In the genomic region with DNA sequence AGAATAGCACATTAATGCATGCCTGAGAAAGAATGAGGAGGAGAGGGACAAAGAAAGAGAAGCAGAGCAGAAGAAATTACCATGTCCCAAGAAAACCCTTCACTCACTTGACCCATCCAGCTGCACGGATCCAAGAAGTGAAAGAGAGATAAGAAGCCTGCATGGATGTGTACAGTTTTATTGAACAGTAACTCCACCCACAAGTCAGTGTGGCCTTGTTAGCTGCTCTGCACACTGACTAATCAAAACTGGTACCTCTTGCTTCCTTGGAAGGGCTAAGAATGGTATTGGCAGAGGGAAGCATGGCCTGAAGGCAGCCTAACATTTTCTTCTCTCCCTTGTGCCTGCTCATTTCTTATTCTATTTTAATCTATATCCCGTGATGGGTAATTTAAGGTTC, we compare ENCODE assay signal across 22 cellular contexts.
"Had no signal": no experiment of that assay in that cellular context is flagged by ENCODE, and none has a peak within 500 bp of the region (broad histone marks: within the 10 kb centered on the region; RNA-seq: fewer than 3 reads in every experiment).

No MANE protein-coding gene starts in this region.

- H3K36me3 ChIP-seq: heart left ventricle, sigmoid colon, spleen, thoracic aorta, upper lobe of left lung had no signal

- H3K4me3 ChIP-seq: heart left ventricle, lung, sigmoid colon, spleen, thoracic aorta, upper lobe of left lung had no signal

- H3K4me1 ChIP-seq: heart left ventricle, sigmoid colon, spleen, upper lobe of left lung had no signal

- H3K9me3 ChIP-seq: heart left ventricle, sigmoid colon, spleen, thoracic aorta, upper lobe of left lung had no signal

- H3K27ac Mint-ChIP-seq: activated CD4-positive, alpha-beta memory T cell treated with anti-CD3 and anti-CD28 coated beads for 36 hours; activated naive CD4-positive, alpha-beta T cell treated with anti-CD3 and anti-CD28 coated beads for 36 hours; activated naive CD8-positive, alpha-beta T cell treated with anti-CD3 and anti-CD28 coated beads, Interleukin-2, amount 10 ng/mL, durations not matched to agents 7 days and 5 days; dendritic cell treated with granulocyte-macrophage colony-stimulating factor and Interleukin-4, amounts not matched to agents 40 ng/mL and 50 ng/mL, for 4 days; naive thymus-derived CD8-positive, alpha-beta T cell; progenitor cell of endocrine pancreas; T-helper 17 cell had no signal

- H3K4me1 Mint-ChIP-seq: activated naive CD8-positive, alpha-beta T cell treated with anti-CD3 and anti-CD28 coated beads, Interleukin-2, amount 10 ng/mL, durations not matched to agents 7 days and 5 days; naive thymus-derived CD8-positive, alpha-beta T cell; T-helper 17 cell had no signal

- H3K9me3 Mint-ChIP-seq: activated CD4-positive, alpha-beta memory T cell treated with anti-CD3 and anti-CD28 coated beads for 36 hours; activated naive CD4-positive, alpha-beta T cell treated with anti-CD3 and anti-CD28 coated beads for 36 hours; activated naive CD8-positive, alpha-beta T cell treated with anti-CD3 and anti-CD28 coated beads, Interleukin-2, amount 10 ng/mL, durations not matched to agents 7 days and 5 days; dendritic cell treated with granulocyte-macrophage colony-stimulating factor and Interleukin-4, amounts not matched to agents 40 ng/mL and 50 ng/mL, for 4 days; naive thymus-derived CD8-positive, alpha-beta T cell had no signal

- H3K27ac ChIP-seq: sigmoid colon, spleen, thoracic aorta, upper lobe of left lung had no signal

- FAIRE-seq: kidney had no signal

- H3K27me3 Mint-ChIP-seq: activated CD4-positive, alpha-beta memory T cell treated with anti-CD3 and anti-CD28 coated beads for 36 hours; activated naive CD8-positive, alpha-beta T cell treated with anti-CD3 and anti-CD28 coated beads, Interleukin-2, amount 10 ng/mL, durations not matched to agents 7 days and 5 days; naive thymus-derived CD8-positive, alpha-beta T cell; progenitor cell of endocrine pancreas; T-helper 17 cell had no signal

- H3K36me3 Mint-ChIP-seq: activated CD4-positive, alpha-beta memory T cell treated with anti-CD3 and anti-CD28 coated beads for 36 hours; activated naive CD8-positive, alpha-beta T cell treated with anti-CD3 and anti-CD28 coated beads, Interleukin-2, amount 10 ng/mL, durations not matched to agents 7 days and 5 days; naive thymus-derived CD8-positive, alpha-beta T cell had no signal

- H3K27me3 ChIP-seq: heart left ventricle, sigmoid colon, spleen, upper lobe of left lung had no signal

- H3K4me3 Mint-ChIP-seq: activated CD4-positive, alpha-beta memory T cell treated with anti-CD3 and anti-CD28 coated beads for 36 hours; activated naive CD4-positive, alpha-beta T cell treated with anti-CD3 and anti-CD28 coated beads for 36 hours; activated naive CD8-positive, alpha-beta T cell treated with anti-CD3 and anti-CD28 coated beads, Interleukin-2, amount 10 ng/mL, durations not matched to agents 7 days and 5 days; dendritic cell treated with granulocyte-macrophage colony-stimulating factor and Interleukin-4, amounts not matched to agents 40 ng/mL and 50 ng/mL, for 4 days; naive thymus-derived CD8-positive, alpha-beta T cell; T-helper 17 cell had no signal

- DNase-seq: activated CD4-positive, alpha-beta memory T cell treated with anti-CD3 and anti-CD28 coated beads for 36 hours; activated CD4-positive, alpha-beta T cell treated with anti-CD3 and anti-CD28 coated beads for 48 hours; activated naive CD4-positive, alpha-beta T cell treated with anti-CD3 and anti-CD28 coated beads for 36 hours; activated naive CD8-positive, alpha-beta T cell treated with anti-CD3 and anti-CD28 coated beads, Interleukin-2, amount 10 ng/mL, durations not matched to agents 7 days and 5 days; activated T-cell treated with anti-CD3 and anti-CD28 coated beads, Interleukin-2, amount 50 U/mL, for 48 hours; amygdala; effector CD4-positive, alpha-beta T cell; heart left ventricle; kidney; naive thymus-derived CD8-positive, alpha-beta T cell; retina; sigmoid colon; spleen; stimulated activated CD4-positive, alpha-beta T cell treated with anti-CD3 and anti-CD28 coated beads, Interleukin-4, amount 100 ng/mL, for 1 hour; stimulated activated naive CD4-positive, alpha-beta T cell treated with Interleukin-2 at 50 U/mL for 16 hours; SW 1271; T-helper 17 cell; upper lobe of left lung had no signal
